In genomic region chrX:56783450-56783831, GRCh38 we compare ENCODE assay signal across 9 cellular contexts. TPM values are rescaled to one million over a fixed set of nuclear protein-coding genes. Genes with fewer than 3 reads are reported as not detected.
DNase-seq lines count a peak whose midpoint lies in the region; ATAC-seq and TF ChIP-seq lines count a peak whose summit lies in the region.
"Had no signal": no experiment of that assay in that cellular context is flagged by ENCODE, and none has a peak within 500 bp of the region (broad histone marks: within the 10 kb centered on the region; RNA-seq: fewer than 3 reads in every experiment).

No MANE protein-coding gene starts in this region.

- H3K27ac ChIP-seq in CD4-positive, CD25-positive, alpha-beta regulatory T cell (ENCODE audit: insufficient read depth, low read length, poor library complexity, severe bottlenecking), result no peak overlapping the region
- H3K27ac ChIP-seq in cingulate gyrus (ENCODE audit: low read depth, low read length), result peak overlapping the region; percentile 97

- H3K9me3 ChIP-seq in CD4-positive, CD25-positive, alpha-beta regulatory T cell (ENCODE audit: control insufficient read depth in 2 of 2, low read length in 2 of 2), result no peaks in the 10 kb centered on the region

- H3K4me1 ChIP-seq in CD4-positive, CD25-positive, alpha-beta regulatory T cell (ENCODE audit: control insufficient read depth, insufficient read depth, low read length, poor library complexity, severe bottlenecking), result peaks cover 4% of the 10 kb centered on the region

- no peak overlapping the region for H3K4me3 ChIP-seq in CD4-positive, CD25-positive, alpha-beta regulatory T cell (ENCODE audit: low read depth, low read length)

- POLR2A ChIA-PET in activated CD4-positive, alpha-beta T cell treated with anti-CD3 and anti-CD28 coated beads, Interleukin-2, amount 10 ng/mL, durations not matched to agents 7 days and 5 days (lab: Charles Lee), result no interaction called here

- no peaks in the 10 kb centered on the region for H3K27me3 Mint-ChIP-seq in CD4-positive, CD25-positive, alpha-beta regulatory T cell
- peaks cover 4% of the 10 kb centered on the region for H3K27me3 Mint-ChIP-seq in nephron progenitor cell (ENCODE audit: low read depth, poor library complexity)
- no peaks in the 10 kb centered on the region for H3K27me3 Mint-ChIP-seq in activated CD4-positive, alpha-beta T cell treated with anti-CD3 and anti-CD28 coated beads, Interleukin-2, amount 10 ng/mL, durations not matched to agents 7 days and 5 days
- H3K27me3 Mint-ChIP-seq: activated naive CD4-positive, alpha-beta T cell treated with anti-CD3 and anti-CD28 coated beads, Interleukin-2, amount 50 U/mL, for 24 hours had no signal

- H3K27ac Mint-ChIP-seq in CD4-positive, CD25-positive, alpha-beta regulatory T cell, result peak overlapping the region in 2 of 3 donors; percentile 61 to 94
- H3K27ac Mint-ChIP-seq in nephron progenitor cell, result peak overlapping the region; percentile 78
- H3K27ac Mint-ChIP-seq in activated CD4-positive, alpha-beta T cell treated with anti-CD3 and anti-CD28 coated beads, Interleukin-2, amount 10 ng/mL, durations not matched to agents 7 days and 5 days, result no peak overlapping the region

- ATAC-seq in CD4-positive, CD25-positive, alpha-beta regulatory T cell (ENCODE audit: low read depth in 2 of 2), result no peak
- ATAC-seq in GM19455 (IDR thresholded peaks at IDR 0.05; ENCODE audit: unreplicated experiment), result no peak
- ATAC-seq in HG03196 (IDR thresholded peaks at IDR 0.05; ENCODE audit: unreplicated experiment), result no peak

- CTCF ChIA-PET in activated CD4-positive, alpha-beta T cell treated with anti-CD3 and anti-CD28 coated beads, Interleukin-2, amount 10 ng/mL, durations not matched to agents 7 days and 5 days (lab: Charles Lee), result interaction anchor here (0.6 to 0.8 kb wide), 6 partner anchors 9 to 684 kb away, joined by 3 to 6 read pairs (median 4); no protein-coding TSS in a partner anchor

- DNase-seq in CD4-positive, CD25-positive, alpha-beta regulatory T cell, result peak in 2 of 3 donors; percentile 83 to 86
- peak; percentile 21 to 93 (median 81) for DNase-seq in NCI-H1417 (lab: John Stamatoyannopoulos, UW)
- peak; percentile 58 for DNase-seq in nephron progenitor cell
- no peak for DNase-seq in activated CD4-positive, alpha-beta T cell treated with anti-CD3 and anti-CD28 coated beads, Interleukin-2, amount 10 ng/mL, durations not matched to agents 7 days and 5 days
- no peak for DNase-seq in GOT3 (lab: John Stamatoyannopoulos, UW)

- H3K36me3 ChIP-seq in CD4-positive, CD25-positive, alpha-beta regulatory T cell (ENCODE audit: control insufficient read depth, insufficient read depth, low read length), result peaks cover 6% of the 10 kb centered on the region

- H3K36me3 Mint-ChIP-seq in CD4-positive, CD25-positive, alpha-beta regulatory T cell, result peaks cover 15% of the 10 kb centered on the region
- H3K36me3 Mint-ChIP-seq in nephron progenitor cell (ENCODE audit: low read depth), result peaks cover 60% of the 10 kb centered on the region
- peaks cover 11% of the 10 kb centered on the region for H3K36me3 Mint-ChIP-seq in activated CD4-positive, alpha-beta T cell treated with anti-CD3 and anti-CD28 coated beads, Interleukin-2, amount 10 ng/mL, durations not matched to agents 7 days and 5 days (ENCODE audit: low read depth)
- H3K36me3 Mint-ChIP-seq: activated naive CD4-positive, alpha-beta T cell treated with anti-CD3 and anti-CD28 coated beads, Interleukin-2, amount 50 U/mL, for 24 hours had no signal

- H3K4me1 Mint-ChIP-seq in CD4-positive, CD25-positive, alpha-beta regulatory T cell, result peaks cover 7 to 41% (median 16%) of the 10 kb centered on the region in 4 donors
- H3K4me1 Mint-ChIP-seq in nephron progenitor cell, result peaks cover 29% of the 10 kb centered on the region
- peaks cover 49% of the 10 kb centered on the region for H3K4me1 Mint-ChIP-seq in activated CD4-positive, alpha-beta T cell treated with anti-CD3 and anti-CD28 coated beads, Interleukin-2, amount 10 ng/mL, durations not matched to agents 7 days and 5 days

- peak overlapping the region in 3 of 4 donors; percentile 93 to 96 (median 94) for H3K4me3 Mint-ChIP-seq in CD4-positive, CD25-positive, alpha-beta regulatory T cell
- H3K4me3 Mint-ChIP-seq in nephron progenitor cell, result peak overlapping the region; percentile 38
- no peak overlapping the region for H3K4me3 Mint-ChIP-seq in activated CD4-positive, alpha-beta T cell treated with anti-CD3 and anti-CD28 coated beads, Interleukin-2, amount 10 ng/mL, durations not matched to agents 7 days and 5 days
- H3K4me3 Mint-ChIP-seq: activated naive CD4-positive, alpha-beta T cell treated with anti-CD3 and anti-CD28 coated beads, Interleukin-2, amount 50 U/mL, for 24 hours had no signal

- H3K9me3 Mint-ChIP-seq in CD4-positive, CD25-positive, alpha-beta regulatory T cell, result no peaks in the 10 kb centered on the region
- peaks cover 48% of the 10 kb centered on the region for H3K9me3 Mint-ChIP-seq in nephron progenitor cell
- no peaks in the 10 kb centered on the region for H3K9me3 Mint-ChIP-seq in activated CD4-positive, alpha-beta T cell treated with anti-CD3 and anti-CD28 coated beads, Interleukin-2, amount 10 ng/mL, durations not matched to agents 7 days and 5 days
- H3K9me3 Mint-ChIP-seq: activated naive CD4-positive, alpha-beta T cell treated with anti-CD3 and anti-CD28 coated beads, Interleukin-2, amount 50 U/mL, for 24 hours had no signal

- TF ChIP-seq CTCF in nephron progenitor cell (IDR thresholded peaks at IDR 0.05), result no peak

- no peaks in the 10 kb centered on the region for H3K27me3 ChIP-seq in CD4-positive, CD25-positive, alpha-beta regulatory T cell (ENCODE audit: control insufficient read depth, insufficient read depth, low read length)

RNA-seq across cellular contexts. Expression of gene NBDY, which starts 54.4 kb away (rescaled TPM):
- total RNA-seq in CD4-positive, CD25-positive, alpha-beta regulatory T cell, result 29.0 TPM
- polyA plus RNA-seq in CD4-positive, CD25-positive, alpha-beta regulatory T cell, result 10 to 100 TPM; 47.3 to 61.5 (median 56.0) TPM
- 10 to 100 TPM; 41.1 to 44.2 TPM for total RNA-seq in activated CD4-positive, alpha-beta T cell treated with anti-CD3 and anti-CD28 coated beads, Interleukin-2, amount 10 ng/mL, durations not matched to agents 7 days and 5 days

Comparison
In these comparisons a context has a peak if more than half of its experiments do, and no peak if none do; other contexts are left out.
1. DNase-seq: peak in CD4-positive, CD25-positive, alpha-beta regulatory T cell (2 of 3), NCI-H1417 (3 of 3) and nephron progenitor cell (single experiment); none in activated CD4-positive, alpha-beta T cell treated with anti-CD3 and anti-CD28 coated beads, Interleukin-2, amount 10 ng/mL, durations not matched to agents 7 days and 5 days (single experiment) and GOT3 (single experiment).